ENCODE assay signal across 1 cellular context in the genomic region with DNA sequence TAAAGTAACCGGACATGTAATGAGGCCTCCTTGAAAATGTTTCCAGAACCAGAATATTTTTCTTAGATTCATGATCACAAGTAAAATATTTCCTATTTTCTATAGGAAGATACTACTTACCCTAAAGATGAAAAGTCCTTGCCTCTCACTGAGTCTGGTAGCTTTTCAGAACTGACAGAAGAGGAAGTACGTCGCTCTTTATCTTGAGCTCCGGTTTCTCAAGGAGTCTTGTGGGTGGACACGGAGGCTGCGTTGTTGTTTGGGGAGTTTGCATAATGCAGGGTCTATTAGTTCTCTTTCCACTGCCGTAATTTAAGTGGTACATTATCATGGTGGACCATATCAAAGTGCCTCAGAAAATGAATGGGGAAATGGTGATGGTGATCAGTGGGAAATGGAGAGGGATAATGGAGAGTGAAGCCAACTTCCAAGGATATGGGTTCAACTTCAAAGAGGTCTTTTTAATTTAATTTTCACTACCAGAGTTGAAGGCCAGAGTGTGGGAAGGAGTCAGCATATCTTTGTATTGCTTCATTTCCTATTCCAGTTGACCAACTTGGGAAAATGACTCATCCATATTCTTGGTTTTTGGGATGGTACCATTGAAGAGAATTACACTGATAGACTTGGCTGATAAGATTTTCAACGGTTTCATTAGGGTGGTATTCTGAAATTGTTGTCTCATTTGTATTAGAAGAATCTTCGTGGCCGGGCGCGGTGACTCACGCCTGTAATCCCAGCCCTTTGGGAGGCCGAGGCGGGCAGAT.
TF ChIP-seq lines count a peak whose summit lies in the region.

No MANE protein-coding gene starts in this region.

TF ChIP-seq in K562, 482 proteins besides CTCF, POLR2A, EP300 and RAD21:
- TF ChIP-seq FOXA3 (CRISPR knock-in tag; conservative IDR thresholded peaks at IDR 0.05 in 1 of 2, IDR thresholded peaks at IDR 0.05 in 1 of 2), result no peak
- TF ChIP-seq, protein P1, sequence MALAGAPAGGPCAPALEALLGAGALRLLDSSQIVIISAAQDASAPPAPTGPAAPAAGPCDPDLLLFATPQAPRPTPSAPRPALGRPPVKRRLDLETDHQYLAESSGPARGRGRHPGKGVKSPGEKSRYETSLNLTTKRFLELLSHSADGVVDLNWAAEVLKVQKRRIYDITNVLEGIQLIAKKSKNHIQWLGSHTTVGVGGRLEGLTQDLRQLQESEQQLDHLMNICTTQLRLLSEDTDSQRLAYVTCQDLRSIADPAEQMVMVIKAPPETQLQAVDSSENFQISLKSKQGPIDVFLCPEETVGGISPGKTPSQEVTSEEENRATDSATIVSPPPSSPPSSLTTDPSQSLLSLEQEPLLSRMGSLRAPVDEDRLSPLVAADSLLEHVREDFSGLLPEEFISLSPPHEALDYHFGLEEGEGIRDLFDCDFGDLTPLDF (CRISPR knock-in tag; IDR thresholded peaks at IDR 0.05), result no peak
- TF ChIP-seq, protein P2, sequence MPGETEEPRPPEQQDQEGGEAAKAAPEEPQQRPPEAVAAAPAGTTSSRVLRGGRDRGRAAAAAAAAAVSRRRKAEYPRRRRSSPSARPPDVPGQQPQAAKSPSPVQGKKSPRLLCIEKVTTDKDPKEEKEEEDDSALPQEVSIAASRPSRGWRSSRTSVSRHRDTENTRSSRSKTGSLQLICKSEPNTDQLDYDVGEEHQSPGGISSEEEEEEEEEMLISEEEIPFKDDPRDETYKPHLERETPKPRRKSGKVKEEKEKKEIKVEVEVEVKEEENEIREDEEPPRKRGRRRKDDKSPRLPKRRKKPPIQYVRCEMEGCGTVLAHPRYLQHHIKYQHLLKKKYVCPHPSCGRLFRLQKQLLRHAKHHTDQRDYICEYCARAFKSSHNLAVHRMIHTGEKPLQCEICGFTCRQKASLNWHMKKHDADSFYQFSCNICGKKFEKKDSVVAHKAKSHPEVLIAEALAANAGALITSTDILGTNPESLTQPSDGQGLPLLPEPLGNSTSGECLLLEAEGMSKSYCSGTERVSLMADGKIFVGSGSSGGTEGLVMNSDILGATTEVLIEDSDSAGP (CRISPR knock-in tag; IDR thresholded peaks at IDR 0.05), result no peak
- TF ChIP-seq CEBPG (CRISPR knock-in tag; IDR thresholded peaks at IDR 0.05), result no peak
- TF ChIP-seq CEBPG (tag; conservative IDR thresholded peaks at IDR 0.05 in 1 of 2, IDR thresholded peaks at IDR 0.05 in 1 of 2), result peak; percentile 30 to 73; a peak in 3 of 4 replicates
- TF ChIP-seq, protein P3, sequence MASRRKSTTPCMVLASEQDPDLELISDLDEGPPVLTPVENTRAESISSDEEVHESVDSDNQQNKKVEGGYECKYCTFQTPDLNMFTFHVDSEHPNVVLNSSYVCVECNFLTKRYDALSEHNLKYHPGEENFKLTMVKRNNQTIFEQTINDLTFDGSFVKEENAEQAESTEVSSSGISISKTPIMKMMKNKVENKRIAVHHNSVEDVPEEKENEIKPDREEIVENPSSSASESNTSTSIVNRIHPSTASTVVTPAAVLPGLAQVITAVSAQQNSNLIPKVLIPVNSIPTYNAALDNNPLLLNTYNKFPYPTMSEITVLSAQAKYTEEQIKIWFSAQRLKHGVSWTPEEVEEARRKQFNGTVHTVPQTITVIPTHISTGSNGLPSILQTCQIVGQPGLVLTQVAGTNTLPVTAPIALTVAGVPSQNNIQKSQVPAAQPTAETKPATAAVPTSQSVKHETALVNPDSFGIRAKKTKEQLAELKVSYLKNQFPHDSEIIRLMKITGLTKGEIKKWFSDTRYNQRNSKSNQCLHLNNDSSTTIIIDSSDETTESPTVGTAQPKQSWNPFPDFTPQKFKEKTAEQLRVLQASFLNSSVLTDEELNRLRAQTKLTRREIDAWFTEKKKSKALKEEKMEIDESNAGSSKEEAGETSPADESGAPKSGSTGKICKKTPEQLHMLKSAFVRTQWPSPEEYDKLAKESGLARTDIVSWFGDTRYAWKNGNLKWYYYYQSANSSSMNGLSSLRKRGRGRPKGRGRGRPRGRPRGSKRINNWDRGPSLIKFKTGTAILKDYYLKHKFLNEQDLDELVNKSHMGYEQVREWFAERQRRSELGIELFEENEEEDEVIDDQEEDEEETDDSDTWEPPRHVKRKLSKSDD (conservative IDR thresholded peaks at IDR 0.05; ENCODE audit: low read length), result no peak
- no peak for TF ChIP-seq NEUROD1 (IDR thresholded peaks at IDR 0.05; ENCODE audit: borderline replicate concordance, low read depth, low read length, partially characterized antibody)
- no peak for TF ChIP-seq BCOR (IDR thresholded peaks at IDR 0.05)
